23 cellular contexts compared by ENCODE assay signal in the genomic region with DNA sequence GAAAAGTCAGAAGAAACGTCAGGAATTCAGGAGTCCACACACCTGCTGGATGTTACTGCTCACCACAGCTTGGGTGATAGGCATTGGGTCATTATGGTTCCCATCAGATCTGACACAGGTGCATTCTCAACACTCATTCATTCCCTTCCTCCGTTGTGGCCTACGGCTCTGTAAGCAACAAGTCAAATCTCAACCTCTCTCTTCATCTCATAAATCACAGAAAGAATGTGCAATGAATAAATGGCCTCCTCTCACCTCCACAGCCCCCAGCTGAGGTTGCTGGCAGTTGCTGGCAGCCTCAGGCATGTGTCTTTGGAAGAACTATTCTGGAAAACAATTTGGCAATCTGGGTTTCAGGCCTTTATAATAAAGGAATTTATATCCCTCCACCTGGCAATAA.
DNase-seq lines count a peak whose midpoint lies in the region; TF ChIP-seq lines count a peak whose summit lies in the region.
"Had no signal": no experiment of that assay in that cellular context is flagged by ENCODE, and none has a peak within 500 bp of the region (broad histone marks: within the 10 kb centered on the region; RNA-seq: fewer than 3 reads in every experiment).

No MANE protein-coding gene starts in this region.

- H3K27me3 ChIP-seq in stomach = no peaks in the 10 kb centered on the region
- H3K27me3 ChIP-seq: MG63 had no signal

- H3K27me3 Mint-ChIP-seq in activated CD4-positive, alpha-beta memory T cell treated with anti-CD3 and anti-CD28 coated beads for 36 hours = peaks cover 29% of the 10 kb centered on the region
- H3K27me3 Mint-ChIP-seq in activated CD4-positive, alpha-beta memory T cell treated with anti-CD3 and anti-CD28 coated beads, Interleukin-2, amount 10 ng/mL, durations not matched to agents 7 days and 5 days = peaks cover 22% of the 10 kb centered on the region
- H3K27me3 Mint-ChIP-seq: CD4-positive, alpha-beta T cell; central memory CD8-positive, alpha-beta T cell had no signal

- H3K4me3 ChIP-seq in stomach = no peak overlapping the region
- H3K4me3 ChIP-seq: lower lobe of right lung, MG63, mucosa of descending colon, psoas muscle, skin epidermis had no signal

- H3K36me3 Mint-ChIP-seq in activated CD4-positive, alpha-beta memory T cell treated with anti-CD3 and anti-CD28 coated beads for 36 hours = no peaks in the 10 kb centered on the region
- no peaks in the 10 kb centered on the region for H3K36me3 Mint-ChIP-seq in activated CD4-positive, alpha-beta memory T cell treated with anti-CD3 and anti-CD28 coated beads, Interleukin-2, amount 10 ng/mL, durations not matched to agents 7 days and 5 days (ENCODE audit: low read depth)

- no peak overlapping the region for H3K27ac ChIP-seq in stomach
- H3K27ac ChIP-seq: lower lobe of right lung, psoas muscle, skin epidermis had no signal

- DNase-seq in activated CD4-positive, alpha-beta memory T cell treated with anti-CD3 and anti-CD28 coated beads for 36 hours = peak; percentile 38
- DNase-seq in activated CD4-positive, alpha-beta memory T cell treated with anti-CD3 and anti-CD28 coated beads, Interleukin-2, amount 10 ng/mL, durations not matched to agents 7 days and 5 days = no peak
- DNase-seq in RPMI8226 (peak; percentile 24), kidney glomerular epithelial cell (lab: John Stamatoyannopoulos, UW) (peak; percentile 13), renal cortical epithelial cell (ENCODE audit: low read depth) (peak; percentile 75), stomach (no peak), retina (no peak), SW 1271 (lab: John Stamatoyannopoulos, UW) (no peak)
- DNase-seq: 8988T; activated CD4-positive, alpha-beta T cell treated with anti-CD3 and anti-CD28 coated beads, Interleukin-2, amount 10 ng/mL, durations not matched to agents 7 days and 5 days; activated naive CD4-positive, alpha-beta T cell; amygdala; CD4-positive, alpha-beta T cell; DMS 273 treated with DMSO at 0.1 percent for 48 hours; lower lobe of right lung; MG63; mucosa of descending colon; NCI-H510A; NK-92 treated with Interleukin-12 subunit alpha and Interleukin-12 subunit beta, amount 100 ng/mL, for 24 hours; psoas muscle; stimulated activated CD4-positive, alpha-beta T cell treated with anti-CD3 and anti-CD28 coated beads, Interleukin-2, amount 100 ng/mL, for 24 hours had no signal

- H3K36me3 ChIP-seq in stomach = no peaks in the 10 kb centered on the region
- H3K36me3 ChIP-seq: lower lobe of right lung, MG63 had no signal

- H3K4me1 ChIP-seq in stomach = peaks cover 0 to 12% (median 8%) of the 10 kb centered on the region in 4 donors

- WGBS in stomach, 5 donors = 75 to 89% (median 84%) methylated on average over 3 of the region's 3 CpGs

- POLR2A ChIA-PET in activated CD4-positive, alpha-beta memory T cell treated with anti-CD3 and anti-CD28 coated beads for 36 hours (lab: Charles Lee) = no interaction called here
- POLR2A ChIA-PET in activated CD4-positive, alpha-beta memory T cell treated with anti-CD3 and anti-CD28 coated beads, Interleukin-2, amount 10 ng/mL, durations not matched to agents 7 days and 5 days (lab: Charles Lee) = no interaction called here

- TF ChIP-seq CTCF in stomach (IDR thresholded peaks at IDR 0.05) = no peak

- no peak for TF ChIP-seq POLR2A in stomach (IDR thresholded peaks at IDR 0.05)

- no peaks in the 10 kb centered on the region for H3K9me3 Mint-ChIP-seq in activated CD4-positive, alpha-beta memory T cell treated with anti-CD3 and anti-CD28 coated beads for 36 hours
- peaks cover 4% of the 10 kb centered on the region for H3K9me3 Mint-ChIP-seq in activated CD4-positive, alpha-beta memory T cell treated with anti-CD3 and anti-CD28 coated beads, Interleukin-2, amount 10 ng/mL, durations not matched to agents 7 days and 5 days
- H3K9me3 Mint-ChIP-seq: CD4-positive, alpha-beta T cell; central memory CD8-positive, alpha-beta T cell had no signal

- no peak overlapping the region for H3K27ac Mint-ChIP-seq in activated CD4-positive, alpha-beta memory T cell treated with anti-CD3 and anti-CD28 coated beads for 36 hours
- H3K27ac Mint-ChIP-seq in activated CD4-positive, alpha-beta memory T cell treated with anti-CD3 and anti-CD28 coated beads, Interleukin-2, amount 10 ng/mL, durations not matched to agents 7 days and 5 days = no peak overlapping the region
- H3K27ac Mint-ChIP-seq: activated CD4-positive, alpha-beta T cell treated with anti-CD3 and anti-CD28 coated beads, Interleukin-2, amount 10 ng/mL, durations not matched to agents 7 days and 5 days; CD4-positive, alpha-beta T cell had no signal

- H3K9me3 ChIP-seq in stomach = peaks cover 0 to 10% (median 4%) of the 10 kb centered on the region in 4 donors
- H3K9me3 ChIP-seq: lower lobe of right lung, mucosa of descending colon, psoas muscle had no signal

- H3K4me3 Mint-ChIP-seq in activated CD4-positive, alpha-beta memory T cell treated with anti-CD3 and anti-CD28 coated beads for 36 hours = no peak overlapping the region
- H3K4me3 Mint-ChIP-seq in activated CD4-positive, alpha-beta memory T cell treated with anti-CD3 and anti-CD28 coated beads, Interleukin-2, amount 10 ng/mL, durations not matched to agents 7 days and 5 days = no peak overlapping the region
- H3K4me3 Mint-ChIP-seq: activated CD4-positive, alpha-beta T cell treated with anti-CD3 and anti-CD28 coated beads, Interleukin-2, amount 10 ng/mL, durations not matched to agents 7 days and 5 days; CD4-positive, alpha-beta T cell; central memory CD8-positive, alpha-beta T cell had no signal

- no peak for TF ChIP-seq EP300 in stomach (IDR thresholded peaks at IDR 0.05)

- peaks cover 40% of the 10 kb centered on the region for H3K4me1 Mint-ChIP-seq in activated CD4-positive, alpha-beta memory T cell treated with anti-CD3 and anti-CD28 coated beads for 36 hours (ENCODE audit: low read depth)
- peaks cover 34% of the 10 kb centered on the region for H3K4me1 Mint-ChIP-seq in activated CD4-positive, alpha-beta memory T cell treated with anti-CD3 and anti-CD28 coated beads, Interleukin-2, amount 10 ng/mL, durations not matched to agents 7 days and 5 days

- intact Hi-C loops in activated CD4-positive, alpha-beta memory T cell treated with anti-CD3 and anti-CD28 coated beads for 36 hours (cut with micrococcal nuclease) = loop anchor here (10.0 kb wide), 1 partner anchor 224 kb away; no protein-coding TSS in a partner anchor
- intact Hi-C loops in stomach (cut with DNase I; ENCODE audit: low total_unique reads) = no loop called here

- CTCF ChIA-PET in activated CD4-positive, alpha-beta memory T cell treated with anti-CD3 and anti-CD28 coated beads for 36 hours (lab: Charles Lee) = no interaction called here
- CTCF ChIA-PET in activated CD4-positive, alpha-beta memory T cell treated with anti-CD3 and anti-CD28 coated beads, Interleukin-2, amount 10 ng/mL, durations not matched to agents 7 days and 5 days (lab: Charles Lee) = no interaction called here

Comparison
In these comparisons a context has a peak if more than half of its experiments do, and no peak if none do; other contexts are left out.
1. DNase-seq: peak in activated CD4-positive, alpha-beta memory T cell treated with anti-CD3 and anti-CD28 coated beads for 36 hours (single experiment), RPMI8226 (single experiment), kidney glomerular epithelial cell (single experiment) and renal cortical epithelial cell (single experiment); none in activated CD4-positive, alpha-beta memory T cell treated with anti-CD3 and anti-CD28 coated beads, Interleukin-2, amount 10 ng/mL, durations not matched to agents 7 days and 5 days (single experiment), stomach (single experiment), retina (single experiment) and SW 1271 (0 of 2).